ENCODE assay signal across 8 cellular contexts in the genomic region with DNA sequence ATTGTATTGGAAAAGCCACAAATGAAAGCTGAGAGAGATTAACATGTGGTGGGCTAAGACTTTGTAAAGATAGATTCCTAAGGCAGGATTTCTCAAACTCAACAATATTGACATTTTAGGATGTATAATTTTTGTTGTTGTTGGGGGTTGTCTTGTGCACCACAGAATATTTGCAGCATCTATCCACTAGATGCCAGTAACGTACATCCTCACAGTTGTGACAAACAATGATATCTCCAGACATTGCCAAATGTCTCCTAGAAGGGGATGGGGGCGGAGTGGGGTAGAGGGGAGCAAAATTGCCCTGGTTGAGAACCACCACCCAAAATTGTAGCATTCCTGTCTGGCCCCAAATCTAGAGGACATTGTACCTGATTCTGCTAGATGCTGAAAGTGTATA. TPM values are rescaled to one million over a fixed set of nuclear protein-coding genes. Genes with fewer than 3 reads are reported as not detected.
DNase-seq lines count a peak whose midpoint lies in the region; ATAC-seq and TF ChIP-seq lines count a peak whose summit lies in the region.

No MANE protein-coding gene starts in this region.

- ATAC-seq in GM19463 (IDR thresholded peaks at IDR 0.05; ENCODE audit: unreplicated experiment) (peak; percentile 84), HG03460 (IDR thresholded peaks at IDR 0.05; ENCODE audit: unreplicated experiment) (peak; percentile 88), gastroesophageal sphincter (no peak), sciatic nerve (peak; percentile 88)

- in situ Hi-C loops in SK-MEL-5 (cut with HindIII; ENCODE audit: low pct_unique_long_range_greater_than_20kb, low sequenced_read_pairs), result no loop called here

- WGBS in gastroesophageal sphincter (ENCODE audit: low coverage in 1 of 2), 2 donors, result 0 to 6% methylated on average over 1 to 2 of the region's 2 CpGs

- TF ChIP-seq POLR2A in gastroesophageal sphincter (IDR thresholded peaks at IDR 0.05), result no peak

- no peaks in the 10 kb centered on the region for H3K9me3 ChIP-seq in gastroesophageal sphincter

- H3K36me3 ChIP-seq in gastroesophageal sphincter, result no peaks in the 10 kb centered on the region

- no peak overlapping the region for H3K27ac ChIP-seq in gastroesophageal sphincter

- H3K4me1 ChIP-seq in gastroesophageal sphincter, result no peaks in the 10 kb centered on the region

- H3K27me3 ChIP-seq in gastroesophageal sphincter, result no peaks in the 10 kb centered on the region

- DNase-seq in ELR (ENCODE audit: low read depth) (peak; percentile 59), SK-MEL-5 (ENCODE audit: low read depth, low spot score) (peak; percentile 72), sciatic nerve (ENCODE audit: low spot score) (no peak), cerebellar nuclear complex (lab: John Stamatoyannopoulos, UW) (no peak)
- no peak for DNase-seq in activated T-cell treated with anti-CD3 and anti-CD28 coated beads, Interleukin-2, amount 50 U/mL, for 48 hours

- no peak for TF ChIP-seq EP300 in gastroesophageal sphincter (IDR thresholded peaks at IDR 0.05)

- peak in 3 of 4 experiments; percentile 38 to 61 (median 41) for TF ChIP-seq CTCF in gastroesophageal sphincter (IDR thresholded peaks at IDR 0.05)

- intact Hi-C loops in sciatic nerve (cut with DNase I), result loop anchor here (10.0 kb wide), 1 partner anchor 460 kb away; no protein-coding TSS in a partner anchor

- H3K4me3 ChIP-seq in gastroesophageal sphincter, result no peak overlapping the region

RNA-seq across cellular contexts. Expression of a gene that starts 14.7 kb away (rescaled TPM):
- total RNA-seq in SK-MEL-5 (2014; rRNA removed; shearing (Covaris generic)), result 16.7 and 16.8 TPM in 2 replicates
- 11.7 and 13.2 TPM in 2 replicates for polyA plus RNA-seq in SK-MEL-5 (2015; cell fraction: cytosol; rRNA removed)
- polyA plus RNA-seq in SK-MEL-5 (2015; cell fraction: nucleus; rRNA removed), result 53.1 and 60.5 TPM in 2 replicates
- 10 to 100 TPM; 13.6 to 19.1 (median 14.4) TPM for total RNA-seq in gastroesophageal sphincter
- total RNA-seq in sciatic nerve, result 24.8 TPM

Comparison
In these comparisons a context has a peak if more than half of its experiments do, and no peak if none do; other contexts are left out.
1. DNase-seq: peak in ELR (single experiment) and SK-MEL-5 (single experiment); none in sciatic nerve (single experiment), cerebellar nuclear complex (0 of 2) and activated T-cell treated with anti-CD3 and anti-CD28 coated beads, Interleukin-2, amount 50 U/mL, for 48 hours (0 of 2).